In genomic region chr6:113856011-113856551, GRCh38 we compare ENCODE assay signal across 9 cellular contexts.
DNase-seq lines count a peak whose midpoint lies in the region; ATAC-seq lines count a peak whose summit lies in the region.
"Had no signal": no experiment of that assay in that cellular context is flagged by ENCODE, and none has a peak within 500 bp of the region (broad histone marks: within the 10 kb centered on the region; RNA-seq: fewer than 3 reads in every experiment).

No MANE protein-coding gene starts in this region.

- peak overlapping the region; percentile 100 for H3K9ac ChIP-seq in iPS-18a (ENCODE audit: low read length)

- no peak overlapping the region for H3K4me3 Mint-ChIP-seq in stimulated activated naive B cell treated with anti-CD40 and anti-IgM and Interleukin-4, amounts not matched to agents 10 μg/mL and 1 μg/mL and 100 μg/mL, for 72 hours
- H3K4me3 Mint-ChIP-seq in stimulated activated memory B cell treated with anti-CD40 and anti-IgM and Interleukin-4, amounts not matched to agents 10 μg/mL and 1 μg/mL and 100 μg/mL, for 72 hours: no peak overlapping the region

- peaks cover 6 to 9% of the 10 kb centered on the region in 2 donors for H3K27me3 Mint-ChIP-seq in stimulated activated naive B cell treated with anti-CD40 and anti-IgM and Interleukin-4, amounts not matched to agents 10 μg/mL and 1 μg/mL and 100 μg/mL, for 72 hours
- H3K27me3 Mint-ChIP-seq in stimulated activated memory B cell treated with anti-CD40 and anti-IgM and Interleukin-4, amounts not matched to agents 10 μg/mL and 1 μg/mL and 100 μg/mL, for 72 hours: no peaks in the 10 kb centered on the region

- peak overlapping the region; percentile 100 for H3K4me3 ChIP-seq in iPS-18a (ENCODE audit: low read length)

- DNase-seq in SKM-1 treated with dmso at 0.1 percent for 144 hours (lab: John Stamatoyannopoulos, UW; ENCODE audit: unreplicated experiment) (peak; percentile 6), SKM-1 (lab: John Stamatoyannopoulos, UW; ENCODE audit: unreplicated experiment) (no peak), NCI-H2196 (lab: John Stamatoyannopoulos, UW; ENCODE audit: unreplicated experiment) (peak; percentile 45), astrocyte of the hippocampus (ENCODE audit: low read depth, low spot score) (peak; percentile 73), iPS-NIHi11 (ENCODE audit: low spot score) (no peak)
- DNase-seq in stimulated activated naive B cell treated with anti-CD40 and anti-IgM and Interleukin-4, amounts not matched to agents 10 μg/mL and 1 μg/mL and 100 μg/mL, for 72 hours: peak; percentile 1
- DNase-seq: DND-41 had no signal

- H3K4me1 Mint-ChIP-seq in stimulated activated naive B cell treated with anti-CD40 and anti-IgM and Interleukin-4, amounts not matched to agents 10 μg/mL and 1 μg/mL and 100 μg/mL, for 72 hours: peaks cover 15 to 28% of the 10 kb centered on the region in 2 donors
- peaks cover 7% of the 10 kb centered on the region for H3K4me1 Mint-ChIP-seq in stimulated activated memory B cell treated with anti-CD40 and anti-IgM and Interleukin-4, amounts not matched to agents 10 μg/mL and 1 μg/mL and 100 μg/mL, for 72 hours

- peak overlapping the region; percentile 26 for H3K27ac ChIP-seq in iPS-18a (ENCODE audit: low read length)

- H3K27ac Mint-ChIP-seq in stimulated activated naive B cell treated with anti-CD40 and anti-IgM and Interleukin-4, amounts not matched to agents 10 μg/mL and 1 μg/mL and 100 μg/mL, for 72 hours: no peak overlapping the region
- H3K27ac Mint-ChIP-seq in stimulated activated memory B cell treated with anti-CD40 and anti-IgM and Interleukin-4, amounts not matched to agents 10 μg/mL and 1 μg/mL and 100 μg/mL, for 72 hours: no peak overlapping the region

- H3K4me1 ChIP-seq in iPS-18a (ENCODE audit: control insufficient read depth, low read depth, low read length): peaks cover 6% of the 10 kb centered on the region

- no peak for ATAC-seq in stimulated activated naive B cell treated with anti-CD40 and anti-IgM and Interleukin-4, amounts not matched to agents 10 μg/mL and 1 μg/mL and 100 μg/mL, for 72 hours (replicated peaks)
- ATAC-seq in stimulated activated memory B cell treated with anti-CD40 and anti-IgM and Interleukin-4, amounts not matched to agents 10 μg/mL and 1 μg/mL and 100 μg/mL, for 72 hours: no peak

- peaks cover 42% of the 10 kb centered on the region for H3K27me3 ChIP-seq in iPS-18a (ENCODE audit: control insufficient read depth, insufficient read depth, low read length)

- H3K36me3 ChIP-seq in iPS-18a (ENCODE audit: control insufficient read depth, low read depth, low read length): peaks cover 6% of the 10 kb centered on the region

- no peaks in the 10 kb centered on the region for H3K9me3 ChIP-seq in iPS-18a (ENCODE audit: control insufficient read depth, low read depth, low read length)

- no peaks in the 10 kb centered on the region for H3K9me3 Mint-ChIP-seq in stimulated activated naive B cell treated with anti-CD40 and anti-IgM and Interleukin-4, amounts not matched to agents 10 μg/mL and 1 μg/mL and 100 μg/mL, for 72 hours
- no peaks in the 10 kb centered on the region for H3K9me3 Mint-ChIP-seq in stimulated activated memory B cell treated with anti-CD40 and anti-IgM and Interleukin-4, amounts not matched to agents 10 μg/mL and 1 μg/mL and 100 μg/mL, for 72 hours

- H3K36me3 Mint-ChIP-seq in stimulated activated naive B cell treated with anti-CD40 and anti-IgM and Interleukin-4, amounts not matched to agents 10 μg/mL and 1 μg/mL and 100 μg/mL, for 72 hours: peaks cover 4 to 16% of the 10 kb centered on the region in 2 donors
- H3K36me3 Mint-ChIP-seq in stimulated activated memory B cell treated with anti-CD40 and anti-IgM and Interleukin-4, amounts not matched to agents 10 μg/mL and 1 μg/mL and 100 μg/mL, for 72 hours: peaks cover 26% of the 10 kb centered on the region

Comparison
In these comparisons a context has a peak if more than half of its experiments do, and no peak if none do; other contexts are left out.
1. DNase-seq: peak in SKM-1 treated with dmso at 0.1 percent for 144 hours (single experiment), NCI-H2196 (single experiment), astrocyte of the hippocampus (single experiment) and stimulated activated naive B cell treated with anti-CD40 and anti-IgM and Interleukin-4, amounts not matched to agents 10 μg/mL and 1 μg/mL and 100 μg/mL, for 72 hours (single experiment); none in SKM-1 (single experiment) and iPS-NIHi11 (single experiment).